9 cellular contexts compared by ENCODE assay signal in the genomic region with DNA sequence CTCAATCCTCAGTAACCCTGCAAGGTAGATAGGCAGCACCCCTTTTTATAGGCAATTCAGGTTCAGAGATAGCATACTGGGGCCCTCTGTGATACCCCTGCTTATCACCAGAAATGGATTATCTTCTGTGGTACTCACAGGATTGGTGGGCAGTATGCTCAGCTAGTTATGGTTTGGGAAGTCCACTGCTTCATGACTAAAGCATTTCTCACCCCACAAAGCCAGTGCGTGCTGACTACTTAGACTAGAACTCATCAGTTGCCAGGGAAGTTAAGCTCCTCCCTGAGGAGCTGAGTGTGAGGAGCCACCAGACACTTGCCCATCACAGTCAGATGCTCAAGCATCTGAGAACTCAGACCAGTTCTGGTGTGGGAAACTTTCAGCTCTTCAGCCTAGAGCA.
DNase-seq lines count a peak whose midpoint lies in the region; ATAC-seq and TF ChIP-seq lines count a peak whose summit lies in the region.
"Had no signal": no experiment of that assay in that cellular context is flagged by ENCODE, and none has a peak within 500 bp of the region (broad histone marks: within the 10 kb centered on the region; RNA-seq: fewer than 3 reads in every experiment).

No MANE protein-coding gene starts in this region.

- H3K36me3 ChIP-seq in adipocyte (ENCODE audit: control insufficient read depth, insufficient read depth, low read length, severe bottlenecking): peaks cover 16% of the 10 kb centered on the region
- H3K36me3 ChIP-seq in lower lobe of right lung: peaks cover 12% of the 10 kb centered on the region

- H3K4me1 ChIP-seq in adipocyte (ENCODE audit: control insufficient read depth, insufficient read depth, low read length) (peaks cover 4% of the 10 kb centered on the region), lower lobe of right lung (no peaks in the 10 kb centered on the region)

- DNase-seq in ELF-1 (ENCODE audit: low read depth, low spot score) (peak; percentile 18), adipocyte (ENCODE audit: low read depth) (peak; percentile 65), lower lobe of right lung (no peak), NCI-H2196 (lab: John Stamatoyannopoulos, UW; ENCODE audit: unreplicated experiment) (no peak), 8988T (no peak), omental fat pad (ENCODE audit: low spot score) (no peak)
- DNase-seq: NCI-H1048 had no signal

- no peaks in the 10 kb centered on the region for H3K9me3 ChIP-seq in adipocyte (ENCODE audit: control insufficient read depth, low read length)
- H3K9me3 ChIP-seq in lower lobe of right lung: no peaks in the 10 kb centered on the region

- no peak overlapping the region for H3K27ac ChIP-seq in lower lobe of right lung

- H3K4me3 ChIP-seq in adipocyte (ENCODE audit: low read length): no peak overlapping the region
- H3K4me3 ChIP-seq in lower lobe of right lung: no peak overlapping the region

- peak; percentile 60 for ATAC-seq in HG02852 (IDR thresholded peaks at IDR 0.05; ENCODE audit: unreplicated experiment)
- peak; percentile 20 to 33 for ATAC-seq in lower lobe of right lung
- no peak for ATAC-seq in HG03039 (IDR thresholded peaks at IDR 0.05; ENCODE audit: unreplicated experiment)
- ATAC-seq in omental fat pad (ENCODE audit: low FRiP score): no peak

- intact Hi-C loops in lower lobe of right lung (cut with DNase I): no loop called here

- H3K27me3 ChIP-seq in adipocyte (replicated peaks; ENCODE audit: control insufficient read depth, insufficient read depth, low read length) (no peaks in the 10 kb centered on the region), lower lobe of right lung (ENCODE audit: low read depth) (no peaks in the 10 kb centered on the region)

- no peak overlapping the region for H3K9ac ChIP-seq in adipocyte (ENCODE audit: low read length)

- no peak for TF ChIP-seq CTCF in lower lobe of right lung (IDR thresholded peaks at IDR 0.05)
- TF ChIP-seq CTCF in omental fat pad (IDR thresholded peaks at IDR 0.05): no peak

Comparison
In these comparisons a context has a peak if more than half of its experiments do, and no peak if none do; other contexts are left out.
1. DNase-seq: peak in ELF-1 (single experiment) and adipocyte (single experiment); none in lower lobe of right lung (single experiment), NCI-H2196 (single experiment), 8988T (single experiment) and omental fat pad (single experiment).
2. ATAC-seq: peak in HG02852 (single experiment) and lower lobe of right lung (2 of 2); none in HG03039 (single experiment) and omental fat pad (single experiment).